Comparison of ENCODE assay signal across 17 cellular contexts in the genomic region with DNA sequence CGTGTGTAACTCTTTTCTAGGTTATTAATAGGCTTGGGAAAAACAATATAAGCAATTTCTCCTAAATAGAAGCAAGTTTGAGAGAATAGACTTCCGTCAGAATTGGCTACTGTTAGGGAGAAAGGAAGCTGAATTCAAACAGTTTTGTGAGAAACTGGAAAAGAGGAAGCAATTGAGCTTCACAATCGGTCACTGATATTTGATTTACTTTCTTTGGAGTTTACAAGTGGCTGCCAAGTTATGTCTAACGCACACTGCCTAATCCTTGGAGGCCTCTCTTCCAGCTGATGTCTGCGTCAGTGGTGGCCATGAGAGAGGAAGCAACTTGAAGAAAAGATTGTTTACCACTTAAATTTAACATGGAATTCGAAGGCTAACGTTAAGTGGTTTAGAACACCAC.
DNase-seq lines count a peak whose midpoint lies in the region; ATAC-seq, FAIRE-seq and TF ChIP-seq lines count a peak whose summit lies in the region.
"Had no signal": no experiment of that assay in that cellular context is flagged by ENCODE, and none has a peak within 500 bp of the region (broad histone marks: within the 10 kb centered on the region; RNA-seq: fewer than 3 reads in every experiment).

No MANE protein-coding gene starts in this region.

- no peak overlapping the region for H3K9ac ChIP-seq in endothelial cell of umbilical vein (replicated peaks; ENCODE audit: extremely low read depth, insufficient read depth, low read length)
- no peak overlapping the region for H3K9ac ChIP-seq in HepG2 (ENCODE audit: insufficient read depth, low read depth, low read length)
- peak overlapping the region; percentile 60 for H3K9ac ChIP-seq in smooth muscle cell (ENCODE audit: low read depth)

- CTCF ChIA-PET in endothelial cell of umbilical vein (lab: Charles Lee) = interaction anchor here (1.3 to 2.7 kb wide), 8 partner anchors 10 to 541 kb away, joined by 3 to 10 read pairs (median 6); partner anchors contain the start of gene ARRDC3
- CTCF ChIA-PET in HepG2 (lab: Yijun Ruan, JAX; ENCODE audit: low intra/inter-chr PET ratio, low total read pairs) = no interaction called here

- no peak for TF ChIP-seq EP300 in HepG2 (IDR thresholded peaks at IDR 0.05; ENCODE audit: low read depth in 2 of 2, low read length in 2 of 2)
- no peak for TF ChIP-seq EP300 in HepG2 (CRISPR knock-in tag; IDR thresholded peaks at IDR 0.05; ENCODE audit: borderline replicate concordance)

- peak; percentile 18 for FAIRE-seq in endothelial cell of umbilical vein (lab: Jason Lieb, UNC)
- no peak for FAIRE-seq in HepG2 (lab: Jason Lieb, UNC)

- H3K9me3 Mint-ChIP-seq in natural killer cell treated with Interleukin-12 subunit alpha and Interleukin-12 subunit beta and Interleukin-15 and Interleukin-18, amount 100 ng/mL, for 72 hours = no peaks in the 10 kb centered on the region
- H3K9me3 Mint-ChIP-seq: activated naive CD8-positive, alpha-beta T cell treated with anti-CD3 and anti-CD28 coated beads, Interleukin-2, amount 10 ng/mL, durations not matched to agents 7 days and 5 days had no signal

- TF ChIP-seq POLR2A in endothelial cell of umbilical vein (IDR thresholded peaks at IDR 0.05; ENCODE audit: low read depth, low read length) (no peak), HepG2 (IDR thresholded peaks at IDR 0.05; ENCODE audit: insufficient read depth in 1 of 2, low read depth in 2 of 2, low read length in 2 of 2) (no peak)

- intact Hi-C loops in endothelial cell of umbilical vein (cut with micrococcal nuclease) = loop anchor here (1.0 kb wide), 1 partner anchor 31 kb away; no protein-coding TSS in a partner anchor
- intact Hi-C loops in HepG2 (cut with micrococcal nuclease; ENCODE audit: unreplicated experiment) = no loop called here

- H3F3A ChIP-seq in smooth muscle cell (ENCODE audit: low read depth) = peaks cover 15% of the 10 kb centered on the region

- DNase-seq in NOMO-1 (lab: John Stamatoyannopoulos, UW; ENCODE audit: unreplicated experiment in 2 of 2) (peak; percentile 30 to 70), endothelial cell of umbilical vein (ENCODE audit: low read depth, low spot score) (peak; percentile 92), HepG2 (ENCODE audit: low spot score) (no peak), smooth muscle cell (lab: John Stamatoyannopoulos, UW; ENCODE audit: unreplicated experiment) (no peak), A172 (ENCODE audit: low spot score) (no peak), NCI-H2227 treated with DMSO at 0.1 percent for 48 hours (lab: John Stamatoyannopoulos, UW) (no peak)
- DNase-seq in natural killer cell treated with Interleukin-12 subunit alpha and Interleukin-12 subunit beta and Interleukin-15 and Interleukin-18, amount 100 ng/mL, for 72 hours (ENCODE audit: low spot score) = no peak
- DNase-seq: activated CD8-positive, alpha-beta memory T cell treated with anti-CD3 and anti-CD28 coated beads, Interleukin-2, amount 50 U/mL, for 48 hours; activated naive CD8-positive, alpha-beta T cell treated with anti-CD3 and anti-CD28 coated beads, Interleukin-2, amount 10 ng/mL, durations not matched to agents 7 days and 5 days; cerebellar nuclear complex; DND-41; NCI-H146; NCI-H526 treated with DMSO at 0.1 percent for 48 hours; stimulated activated CD4-positive, alpha-beta T cell treated with anti-CD3 and anti-CD28 coated beads, Interleukin-1b, Interleukin-23, amount 100 ng/mL, for 48 hours; WERI-Rb-1 had no signal

- H4K20me1 ChIP-seq in endothelial cell of umbilical vein (replicated peaks; ENCODE audit: control insufficient read depth, extremely low read depth, insufficient read depth, low read length) (no peaks in the 10 kb centered on the region), HepG2 (ENCODE audit: insufficient read depth, low read length) (no peaks in the 10 kb centered on the region), smooth muscle cell (ENCODE audit: low read depth) (no peaks in the 10 kb centered on the region)

- no peaks in the 10 kb centered on the region for H3K4me1 Mint-ChIP-seq in natural killer cell treated with Interleukin-12 subunit alpha and Interleukin-12 subunit beta and Interleukin-15 and Interleukin-18, amount 100 ng/mL, for 72 hours (ENCODE audit: low read depth in 2 of 2)
- H3K4me1 Mint-ChIP-seq: B cell had no signal

- peaks cover 18 to 20% of the 10 kb centered on the region in 2 donors for H3K27me3 Mint-ChIP-seq in natural killer cell treated with Interleukin-12 subunit alpha and Interleukin-12 subunit beta and Interleukin-15 and Interleukin-18, amount 100 ng/mL, for 72 hours

- H3K9me1 ChIP-seq in endothelial cell of umbilical vein (replicated peaks; ENCODE audit: control insufficient read depth, extremely low read depth, insufficient read depth, low read length) = no peaks in the 10 kb centered on the region

- H3K27ac Mint-ChIP-seq in natural killer cell treated with Interleukin-12 subunit alpha and Interleukin-12 subunit beta and Interleukin-15 and Interleukin-18, amount 100 ng/mL, for 72 hours = no peak overlapping the region
- H3K27ac Mint-ChIP-seq: activated naive CD8-positive, alpha-beta T cell treated with anti-CD3 and anti-CD28 coated beads, Interleukin-2, amount 10 ng/mL, durations not matched to agents 7 days and 5 days; B cell had no signal

- no peak overlapping the region for H3K4me3 Mint-ChIP-seq in natural killer cell treated with Interleukin-12 subunit alpha and Interleukin-12 subunit beta and Interleukin-15 and Interleukin-18, amount 100 ng/mL, for 72 hours
- H3K4me3 Mint-ChIP-seq: activated naive CD8-positive, alpha-beta T cell treated with anti-CD3 and anti-CD28 coated beads, Interleukin-2, amount 10 ng/mL, durations not matched to agents 7 days and 5 days; B cell had no signal

- TF ChIP-seq CTCF in endothelial cell of umbilical vein (IDR thresholded peaks at IDR 0.05; ENCODE audit: extremely low read depth in 1 of 2, insufficient read depth in 1 of 2, low read depth in 1 of 2, low read length in 2 of 2) (no peak), HepG2 (CRISPR knock-in tag; IDR thresholded peaks at IDR 0.05) (no peak), smooth muscle cell (IDR thresholded peaks at IDR 0.05; ENCODE audit: borderline replicate concordance, insufficient read depth, poor library complexity, severe bottlenecking) (no peak)

- H3K4me1 ChIP-seq in endothelial cell of umbilical vein (ENCODE audit: control insufficient read depth, extremely low read depth, insufficient read depth, low read length) (peaks cover 16% of the 10 kb centered on the region), HepG2 (ENCODE audit: insufficient read depth, low read length) (peaks cover 33% of the 10 kb centered on the region), smooth muscle cell (ENCODE audit: low read depth) (peaks cover 48% of the 10 kb centered on the region)

- H3K4me3 ChIP-seq in endothelial cell of umbilical vein (replicated peaks in 1 of 3; ENCODE audit: insufficient read depth in 1 of 3, low read depth in 1 of 3, low read length in 3 of 3) = no peak overlapping the region
- no peak overlapping the region for H3K4me3 ChIP-seq in HepG2 (replicated peaks in 1 of 3; ENCODE audit: insufficient read depth in 1 of 3, low read depth in 2 of 3, low read length in 3 of 3)
- H3K4me3 ChIP-seq in smooth muscle cell = no peak overlapping the region

- H3K4me2 ChIP-seq in endothelial cell of umbilical vein (ENCODE audit: insufficient read depth, low read length) (peak overlapping the region; percentile 38), HepG2 (ENCODE audit: low read depth, low read length) (no peak overlapping the region), smooth muscle cell (peak overlapping the region; percentile 68)

- no peak for ATAC-seq in HepG2
- no peak for ATAC-seq in GM21825 (IDR thresholded peaks at IDR 0.05; ENCODE audit: unreplicated experiment)
- ATAC-seq in natural killer cell treated with Interleukin-12 subunit alpha and Interleukin-12 subunit beta and Interleukin-15 and Interleukin-18, amount 100 ng/mL, for 72 hours = no peak

- no peaks in the 10 kb centered on the region for H3K79me2 ChIP-seq in endothelial cell of umbilical vein (ENCODE audit: control insufficient read depth, insufficient read depth, low read length)
- no peaks in the 10 kb centered on the region for H3K79me2 ChIP-seq in HepG2 (ENCODE audit: insufficient read depth, low read length)
- no peaks in the 10 kb centered on the region for H3K79me2 ChIP-seq in smooth muscle cell (ENCODE audit: low read depth)

- no peaks in the 10 kb centered on the region for H3K36me3 ChIP-seq in endothelial cell of umbilical vein (ENCODE audit: control insufficient read depth in 2 of 2, extremely low read depth in 1 of 2, insufficient read depth in 2 of 2, low read length in 2 of 2)
- H3K36me3 ChIP-seq in HepG2 (replicated peaks in 1 of 2; ENCODE audit: control insufficient read depth in 1 of 2, insufficient read depth in 2 of 2, low read length in 2 of 2) = no peaks in the 10 kb centered on the region
- H3K36me3 ChIP-seq in smooth muscle cell (ENCODE audit: low read depth) = no peaks in the 10 kb centered on the region

- H3K27me3 ChIP-seq in endothelial cell of umbilical vein (ENCODE audit: control insufficient read depth in 2 of 2, insufficient read depth in 2 of 2, low read length in 2 of 2) = no peaks in the 10 kb centered on the region
- no peaks in the 10 kb centered on the region for H3K27me3 ChIP-seq in HepG2 (ENCODE audit: control insufficient read depth in 1 of 2, insufficient read depth in 2 of 2, low read length in 2 of 2)
- H3K27me3 ChIP-seq in smooth muscle cell (ENCODE audit: low read depth) = no peaks in the 10 kb centered on the region

- dilution Hi-C loops in endothelial cell of umbilical vein (cut with MboI; ENCODE audit: extremely low pct_ligation_motif_present, low sequenced_read_pairs) = no loop called here

- H2AFZ ChIP-seq in endothelial cell of umbilical vein (ENCODE audit: low read depth, low read length) (peak overlapping the region; percentile 95), HepG2 (ENCODE audit: low read length) (peak overlapping the region; percentile 48), smooth muscle cell (ENCODE audit: low read depth) (peak overlapping the region; percentile 70)

- H3K27ac ChIP-seq in endothelial cell of umbilical vein (ENCODE audit: insufficient read depth, low read depth, low read length) (peak overlapping the region; percentile 55), HepG2 (ENCODE audit: extremely low read length, insufficient read depth, low read length) (no peak overlapping the region), smooth muscle cell (ENCODE audit: low read depth) (peak overlapping the region; percentile 95)
- H3K27ac ChIP-seq: WERI-Rb-1 had no signal

- in situ Hi-C loops in HepG2 (cut with HindIII; ENCODE audit: extremely low pct_ligation_motif_present, low pct_unique_long_range_greater_than_20kb) = no loop called here

- POLR2A ChIA-PET in endothelial cell of umbilical vein (lab: Charles Lee) = interaction anchor here (1.5 kb wide), 1 partner anchor 505 kb away, joined by 6 read pairs; the partner anchor contains the start of gene ARRDC3
- POLR2A ChIA-PET in HepG2 (lab: Yijun Ruan, JAX) = no interaction called here

- TF ChIP-seq RAD21 in HepG2 (CRISPR knock-in tag; IDR thresholded peaks at IDR 0.05) = no peak

- 96% methylated on average over 7 of the region's 7 CpGs for WGBS in HepG2 (ENCODE audit: low lambda C conversion rate)
- 38% methylated on average over 7 of the region's 7 CpGs for WGBS in smooth muscle cell (ENCODE audit: low lambda C conversion rate)

- no peaks in the 10 kb centered on the region for H3K9me3 ChIP-seq in endothelial cell of umbilical vein (replicated peaks; ENCODE audit: control insufficient read depth, insufficient read depth, low read length)
- H3K9me3 ChIP-seq in HepG2 (ENCODE audit: low read length) = no peaks in the 10 kb centered on the region
- no peaks in the 10 kb centered on the region for H3K9me3 ChIP-seq in smooth muscle cell (replicated peaks; ENCODE audit: low read depth)

- H3K36me3 Mint-ChIP-seq in natural killer cell treated with Interleukin-12 subunit alpha and Interleukin-12 subunit beta and Interleukin-15 and Interleukin-18, amount 100 ng/mL, for 72 hours = no peaks in the 10 kb centered on the region
- H3K36me3 Mint-ChIP-seq: activated naive CD8-positive, alpha-beta T cell treated with anti-CD3 and anti-CD28 coated beads, Interleukin-2, amount 10 ng/mL, durations not matched to agents 7 days and 5 days had no signal

- BruUV-seq in endothelial cell of umbilical vein (replicated peaks; lab: Mats Ljungman, UMichigan) = no TSS peak
- no TSS peak for BruUV-seq in HepG2 (replicated peaks; lab: Mats Ljungman, UMichigan)

Comparison
In these comparisons a context has a peak if more than half of its experiments do, and no peak if none do; other contexts are left out.
1. DNase-seq: peak in NOMO-1 (2 of 2) and endothelial cell of umbilical vein (single experiment); none in HepG2 (single experiment), smooth muscle cell (single experiment), A172 (single experiment), NCI-H2227 treated with DMSO at 0.1 percent for 48 hours (single experiment) and natural killer cell treated with Interleukin-12 subunit alpha and Interleukin-12 subunit beta and Interleukin-15 and Interleukin-18, amount 100 ng/mL, for 72 hours (single experiment).
2. Peak in every context shown above with its lines, with median percentiles within 50 percentile points of each other: H2AFZ ChIP-seq.